ENCODE assay signal across 8 cellular contexts in genomic region chr20:543369-544152, GRCh38. TPM values are rescaled to one million over a fixed set of nuclear protein-coding genes. Genes with fewer than 3 reads are reported as not detected.
DNase-seq lines count a peak whose midpoint lies in the region; ATAC-seq and TF ChIP-seq lines count a peak whose summit lies in the region.

Gene CSNK2A1 (minus strand): TSS chr20:543790. CDS start chr20:508551, 35,239 bp downstream.

- peaks cover 31% of the 10 kb centered on the region for H3K36me3 Mint-ChIP-seq in activated CD4-positive, alpha-beta memory T cell treated with anti-CD3 and anti-CD28 coated beads for 36 hours

- CTCF ChIA-PET in activated CD4-positive, alpha-beta memory T cell treated with anti-CD3 and anti-CD28 coated beads for 36 hours (lab: Charles Lee), result interaction anchor here (0.8 to 3.5 kb wide), 6 partner anchors 102 to 217 kb away, joined by 3 to 16 read pairs (median 3); no protein-coding TSS in a partner anchor

- H3K36me3 ChIP-seq in liver (ENCODE audit: control insufficient read depth in 4 of 4, insufficient read depth in 3 of 4, low read depth in 1 of 4, low read length in 3 of 4), result no peaks in the 10 kb centered on the region

- peak; percentile 87 for ATAC-seq in GM19438 (IDR thresholded peaks at IDR 0.05; ENCODE audit: low read depth, unreplicated experiment)
- ATAC-seq in HG03575 (IDR thresholded peaks at IDR 0.05; ENCODE audit: extremely low read depth, insufficient number of reproducible peaks, low FRiP score, unreplicated experiment), result peak; percentile 65

- peak within 1 kb of the TSS; percentile 96 for H3K27ac Mint-ChIP-seq in activated CD4-positive, alpha-beta memory T cell treated with anti-CD3 and anti-CD28 coated beads for 36 hours

- intact Hi-C loops in activated CD4-positive, alpha-beta memory T cell treated with anti-CD3 and anti-CD28 coated beads for 36 hours (cut with micrococcal nuclease), result loop anchor here (1.0 to 5.0 kb wide), 5 partner anchors 81 to 289 kb away; partner anchors contain the start of genes FAM110A, RBCK1, SOX12 and SRXN1
- intact Hi-C loops in dorsolateral prefrontal cortex (cut with DNase I), result loop anchor here (2.0 to 5.0 kb wide), 4 partner anchors 81 to 191 kb away; partner anchors contain the start of genes TBC1D20 (in 2 of the 2) and SRXN1 (in 1 of the 2)

- peak within 1 kb of the TSS; percentile 85 for H3K4me3 Mint-ChIP-seq in activated CD4-positive, alpha-beta memory T cell treated with anti-CD3 and anti-CD28 coated beads for 36 hours

- peaks cover 9% of the 10 kb centered on the region for H3K9me3 Mint-ChIP-seq in activated CD4-positive, alpha-beta memory T cell treated with anti-CD3 and anti-CD28 coated beads for 36 hours

- peak in 1 of 2 donors; percentile 3 for TF ChIP-seq RAD21 in liver (IDR thresholded peaks at IDR 0.05)

- H3K4me3 ChIP-seq in dorsolateral prefrontal cortex (peak within 1 kb of the TSS; percentile 72 to 100 (median 95)), liver (ENCODE audit: low read depth in 1 of 3, low read length in 3 of 3) (peak within 1 kb of the TSS; percentile 80 to 91 (median 90))

- WGBS in liver, result under 1% methylated on average over 44 of the region's 44 CpGs

- H3K9me3 ChIP-seq in liver (ENCODE audit: control insufficient read depth in 4 of 4, low read length in 3 of 4), result no peaks in the 10 kb centered on the region

- peak within 1 kb of the TSS; percentile 80 to 100 (median 97) for H3K27ac ChIP-seq in dorsolateral prefrontal cortex
- peak within 1 kb of the TSS; percentile 76 to 90 for H3K27ac ChIP-seq in liver (ENCODE audit: low read depth in 1 of 2, low read length in 2 of 2)

- DNase-seq in CD1c-positive myeloid dendritic cell (ENCODE audit: extremely low spot score) (peak; percentile 98), NCI-H82 treated with DMSO at 0.1 percent for 48 hours (lab: John Stamatoyannopoulos, UW; ENCODE audit: unreplicated experiment) (peak; percentile 95), dorsolateral prefrontal cortex (peak; percentile 90 to 96 (median 94))
- peak; percentile 97 for DNase-seq in activated CD4-positive, alpha-beta memory T cell treated with anti-CD3 and anti-CD28 coated beads for 36 hours
- DNase-seq in stimulated activated CD4-positive, alpha-beta T cell treated with anti-CD3 and anti-CD28 coated beads, Interleukin-4, amount 100 ng/mL, for 24 hours, result peak; percentile 96

- H3K9ac ChIP-seq in liver (ENCODE audit: low read depth in 1 of 2, low read length in 2 of 2), result peak within 1 kb of the TSS; percentile 58 to 79

- H3K27me3 ChIP-seq in dorsolateral prefrontal cortex (peaks cover 0 to 5% (median 0%) of the 10 kb centered on the region in 45 donors), liver (ENCODE audit: control insufficient read depth in 4 of 4, insufficient read depth in 4 of 4, low read length in 3 of 4) (peaks cover 0 to 3% (median 0%) of the 10 kb centered on the region in 4 donors)

- peak in 23 of 56 donors; percentile 7 to 59 (median 37) for TF ChIP-seq CTCF in dorsolateral prefrontal cortex (IDR thresholded peaks at IDR 0.05 in 54 of 56, conservative IDR thresholded peaks at IDR 0.05 in 2 of 56; ENCODE audit: low read depth in 1 of 56, partially characterized antibody in 56 of 56)
- TF ChIP-seq CTCF in liver (IDR thresholded peaks at IDR 0.05; ENCODE audit: low read depth, low read length, missing input control), result no peak

- peaks cover 9 to 40% (median 14%) of the 10 kb centered on the region in 4 donors for H3K4me1 ChIP-seq in liver (ENCODE audit: control insufficient read depth in 4 of 4, insufficient read depth in 4 of 4, low read length in 3 of 4)

- POLR2A ChIA-PET in activated CD4-positive, alpha-beta memory T cell treated with anti-CD3 and anti-CD28 coated beads for 36 hours (lab: Charles Lee), result interaction anchor here (0.7 to 1.7 kb wide), 5 partner anchors 15 to 109 kb away, joined by 3 to 8 read pairs (median 4); no protein-coding TSS in a partner anchor

- H3K4me1 Mint-ChIP-seq in activated CD4-positive, alpha-beta memory T cell treated with anti-CD3 and anti-CD28 coated beads for 36 hours (ENCODE audit: low read depth), result peaks cover 48% of the 10 kb centered on the region

- peaks cover 4% of the 10 kb centered on the region for H3K27me3 Mint-ChIP-seq in activated CD4-positive, alpha-beta memory T cell treated with anti-CD3 and anti-CD28 coated beads for 36 hours

TF ChIP-seq in liver, 16 proteins besides CTCF, POLR2A, EP300 and RAD21:
- peak; percentile 99 for TF ChIP-seq YY1 (IDR thresholded peaks at IDR 0.05)
- TF ChIP-seq TAF1 (conservative IDR thresholded peaks at IDR 0.05), result peak; percentile 63
- no peak for TF ChIP-seq HNF4G (IDR thresholded peaks at IDR 0.05)
- TF ChIP-seq JUND (IDR thresholded peaks at IDR 0.05), result no peak
- no peak for TF ChIP-seq FOXA1 (IDR thresholded peaks at IDR 0.05)
- TF ChIP-seq RXRA (IDR thresholded peaks at IDR 0.05), result peak; percentile 55 to 62
- TF ChIP-seq NR2F2 (IDR thresholded peaks at IDR 0.05), result no peak
- peak in 1 of 2 donors; percentile 4 for TF ChIP-seq HNF4A (conservative IDR thresholded peaks at IDR 0.05)
- peak; percentile 35 for TF ChIP-seq ZBTB33 (IDR thresholded peaks at IDR 0.05)
- peak; percentile 45 for TF ChIP-seq REST (IDR thresholded peaks at IDR 0.05)
- peak; percentile 39 for TF ChIP-seq ATF3 (IDR thresholded peaks at IDR 0.05)
- TF ChIP-seq GABPA (IDR thresholded peaks at IDR 0.05 in 1 of 2, conservative IDR thresholded peaks at IDR 0.05 in 1 of 2), result peak; percentile 98 to 99
- TF ChIP-seq FOXA2 (IDR thresholded peaks at IDR 0.05), result no peak
- no peak for TF ChIP-seq EGR1 (IDR thresholded peaks at IDR 0.05; ENCODE audit: low read depth in 2 of 2)
- TF ChIP-seq MAX (IDR thresholded peaks at IDR 0.05), result peak; percentile 77
- TF ChIP-seq SP1 (IDR thresholded peaks at IDR 0.05), result peak; percentile 76
TF ChIP-seq in liver: peak in this region for 10.

RNA-seq across cellular contexts. Expression of gene CSNK2A1, which starts in this region (rescaled TPM):
- total RNA-seq in activated CD4-positive, alpha-beta memory T cell treated with anti-CD3 and anti-CD28 coated beads for 36 hours, result 100 to 1,000 TPM; 154 to 155 TPM
- total RNA-seq in dorsolateral prefrontal cortex (100 to 1,000 TPM in 117 of 120 experiments, 10 to 100 TPM in 3; 89.8 to 145 (median 121) TPM), liver (10 to 100 TPM; 60.2 to 60.3 TPM)
- polyA plus RNA-seq in liver, result 10 to 100 TPM; 17.0 to 19.3 TPM

Comparison
In these comparisons a context has a peak if more than half of its experiments do, and no peak if none do; other contexts are left out.
1. Peak in every context shown above with its lines: DNase-seq, ATAC-seq, H3K4me3 ChIP-seq and H3K27ac ChIP-seq.